In the genomic region with DNA sequence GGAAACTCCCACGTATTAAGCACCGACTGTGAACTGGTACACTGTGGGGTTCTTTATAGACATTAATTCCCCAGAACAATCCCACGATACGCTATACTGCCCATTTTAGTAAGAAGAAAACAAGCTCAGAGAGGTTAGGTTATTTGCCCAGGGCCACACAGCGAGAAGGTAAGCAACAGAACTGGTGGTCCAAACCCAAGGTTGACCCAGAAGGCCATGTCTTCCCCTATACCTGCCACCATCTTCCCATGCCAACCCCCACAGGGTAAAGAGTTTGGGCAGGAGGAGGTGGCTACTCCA, we compare ENCODE assay signal across 1 cellular context.
TF ChIP-seq lines count a peak whose summit lies in the region.

No MANE protein-coding gene starts in this region.

TF ChIP-seq in A549, 52 proteins besides CTCF, POLR2A, EP300 and RAD21 (continued from another document):
- TF ChIP-seq CHD4 (IDR thresholded peaks at IDR 0.05; ENCODE audit: borderline replicate concordance) = no peak
- no peak for TF ChIP-seq E2F6 (IDR thresholded peaks at IDR 0.05; ENCODE audit: borderline replicate concordance, low read depth)
- no peak for TF ChIP-seq USF2 (IDR thresholded peaks at IDR 0.05)
- TF ChIP-seq, protein P1, sequence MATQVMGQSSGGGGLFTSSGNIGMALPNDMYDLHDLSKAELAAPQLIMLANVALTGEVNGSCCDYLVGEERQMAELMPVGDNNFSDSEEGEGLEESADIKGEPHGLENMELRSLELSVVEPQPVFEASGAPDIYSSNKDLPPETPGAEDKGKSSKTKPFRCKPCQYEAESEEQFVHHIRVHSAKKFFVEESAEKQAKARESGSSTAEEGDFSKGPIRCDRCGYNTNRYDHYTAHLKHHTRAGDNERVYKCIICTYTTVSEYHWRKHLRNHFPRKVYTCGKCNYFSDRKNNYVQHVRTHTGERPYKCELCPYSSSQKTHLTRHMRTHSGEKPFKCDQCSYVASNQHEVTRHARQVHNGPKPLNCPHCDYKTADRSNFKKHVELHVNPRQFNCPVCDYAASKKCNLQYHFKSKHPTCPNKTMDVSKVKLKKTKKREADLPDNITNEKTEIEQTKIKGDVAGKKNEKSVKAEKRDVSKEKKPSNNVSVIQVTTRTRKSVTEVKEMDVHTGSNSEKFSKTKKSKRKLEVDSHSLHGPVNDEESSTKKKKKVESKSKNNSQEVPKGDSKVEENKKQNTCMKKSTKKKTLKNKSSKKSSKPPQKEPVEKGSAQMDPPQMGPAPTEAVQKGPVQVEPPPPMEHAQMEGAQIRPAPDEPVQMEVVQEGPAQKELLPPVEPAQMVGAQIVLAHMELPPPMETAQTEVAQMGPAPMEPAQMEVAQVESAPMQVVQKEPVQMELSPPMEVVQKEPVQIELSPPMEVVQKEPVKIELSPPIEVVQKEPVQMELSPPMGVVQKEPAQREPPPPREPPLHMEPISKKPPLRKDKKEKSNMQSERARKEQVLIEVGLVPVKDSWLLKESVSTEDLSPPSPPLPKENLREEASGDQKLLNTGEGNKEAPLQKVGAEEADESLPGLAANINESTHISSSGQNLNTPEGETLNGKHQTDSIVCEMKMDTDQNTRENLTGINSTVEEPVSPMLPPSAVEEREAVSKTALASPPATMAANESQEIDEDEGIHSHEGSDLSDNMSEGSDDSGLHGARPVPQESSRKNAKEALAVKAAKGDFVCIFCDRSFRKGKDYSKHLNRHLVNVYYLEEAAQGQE (IDR thresholded peaks at IDR 0.05) = no peak
- TF ChIP-seq PHF8 (IDR thresholded peaks at IDR 0.05; ENCODE audit: borderline replicate concordance, low read depth) = no peak
- no peak for TF ChIP-seq SMC3 (IDR thresholded peaks at IDR 0.05)
